ENCODE assay signal across 17 cellular contexts in the genomic region with DNA sequence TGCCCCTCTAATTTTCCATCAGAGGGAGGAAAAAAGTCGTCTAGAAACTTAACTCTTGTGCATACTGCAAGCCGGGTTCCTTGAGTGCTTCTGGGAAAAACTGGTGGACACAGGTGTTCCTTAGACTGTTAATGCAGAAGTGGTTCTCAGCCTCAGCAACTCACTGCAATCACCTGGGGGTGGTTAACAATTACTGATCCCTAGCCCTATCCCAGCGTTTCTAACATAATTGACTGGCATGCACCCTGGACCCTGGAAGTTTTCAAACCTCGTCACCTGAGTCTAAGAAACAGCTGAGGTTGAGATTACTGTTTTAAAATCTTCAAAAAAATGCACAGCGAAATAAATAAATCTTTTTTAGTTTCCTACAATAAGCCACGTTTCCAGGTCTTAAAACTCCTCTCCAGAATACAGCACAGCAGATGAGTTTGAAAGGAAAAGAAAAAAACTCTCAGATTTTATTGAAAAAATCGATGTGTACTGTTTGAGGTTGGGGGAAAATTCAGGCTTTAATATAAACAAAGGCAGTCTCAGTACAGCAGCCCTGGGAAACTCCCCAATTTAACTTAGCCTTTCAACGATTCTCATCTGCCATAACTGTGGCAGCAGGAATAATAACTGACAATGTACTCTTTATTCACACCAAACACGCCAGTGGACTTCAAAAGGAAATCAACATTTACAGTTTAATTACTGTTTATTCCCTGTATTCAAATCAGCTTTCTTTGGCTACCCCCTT. TPM values are rescaled to one million over a fixed set of nuclear protein-coding genes. Genes with fewer than 3 reads are reported as not detected.
DNase-seq lines count a peak whose midpoint lies in the region; ATAC-seq, FAIRE-seq and TF ChIP-seq lines count a peak whose summit lies in the region.
"Had no signal": no experiment of that assay in that cellular context is flagged by ENCODE, and none has a peak within 500 bp of the region (broad histone marks: within the 10 kb centered on the region; RNA-seq: fewer than 3 reads in every experiment).

No MANE protein-coding gene starts in this region.

- DNase-seq in GM12891 (ENCODE audit: insufficient read length, low spot score) (no peak), M059J (ENCODE audit: low read depth) (peak; percentile 44), NCI-H2171 (lab: John Stamatoyannopoulos, UW) (no peak)
- DNase-seq: activated CD4-positive, alpha-beta T cell treated with anti-CD3 and anti-CD28 coated beads, Interleukin-2, amount 50 U/mL, for 48 hours; activated naive CD4-positive, alpha-beta T cell treated with anti-CD3 and anti-CD28 coated beads, Interleukin-2, amount 10 ng/mL, durations not matched to agents 7 days and 5 days; CD4-positive, alpha-beta memory T cell; foreskin fibroblast; HCEC 1CT; kidney glomerular epithelial cell; NCI-H524 treated with DMSO at 0.1 percent for 48 hours; stimulated activated CD4-positive, alpha-beta T cell treated with anti-CD3 and anti-CD28 coated beads, Interleukin-2, amount 100 ng/mL, for 24 hours; T-cell had no signal

- peaks cover 40% of the 10 kb centered on the region for H3K4me1 ChIP-seq in mucosa of stomach (ENCODE audit: control insufficient read depth, insufficient read depth, low read length)

- H3K27me3 Mint-ChIP-seq in activated T-helper 17 cell treated with anti-CD3 and anti-CD28 coated beads, Interleukin-2, amount 50 U/mL, for 72 hours, result no peaks in the 10 kb centered on the region
- H3K27me3 Mint-ChIP-seq: CD4-positive, alpha-beta memory T cell had no signal

- FAIRE-seq in GM12891 (lab: Jason Lieb, UNC), result no peak

- no peaks in the 10 kb centered on the region for H3K36me3 ChIP-seq in mucosa of stomach (ENCODE audit: control insufficient read depth, insufficient read depth, low read length)

- no peaks in the 10 kb centered on the region for H3K27me3 ChIP-seq in mucosa of stomach (ENCODE audit: control insufficient read depth, insufficient read depth, low read length)

- no peak for TF ChIP-seq POLR2A in GM12891 (IDR thresholded peaks at IDR 0.05; ENCODE audit: low read depth, low read length)

- no peak overlapping the region for H3K4me3 Mint-ChIP-seq in activated T-helper 17 cell treated with anti-CD3 and anti-CD28 coated beads, Interleukin-2, amount 50 U/mL, for 72 hours
- H3K4me3 Mint-ChIP-seq: activated naive CD4-positive, alpha-beta T cell treated with anti-CD3 and anti-CD28 coated beads, Interleukin-2, amount 10 ng/mL, durations not matched to agents 7 days and 5 days; stimulated activated memory B cell treated with anti-CD40 and anti-IgM and Interleukin-4, amounts not matched to agents 10 μg/mL and 1 μg/mL and 100 μg/mL, for 72 hours; T-cell had no signal

- no peak overlapping the region for H3K4me3 ChIP-seq in mucosa of stomach (ENCODE audit: low read length)

- peak; percentile 38 for ATAC-seq in activated T-helper 17 cell treated with anti-CD3 and anti-CD28 coated beads, Interleukin-2, amount 50 U/mL, for 72 hours (replicated peaks)
- ATAC-seq in HG03159 (IDR thresholded peaks at IDR 0.05; ENCODE audit: unreplicated experiment) (no peak), HG03108 (IDR thresholded peaks at IDR 0.05; ENCODE audit: unreplicated experiment) (no peak)
- ATAC-seq: stimulated activated memory B cell treated with anti-CD40 and anti-IgM and Interleukin-4, amounts not matched to agents 10 μg/mL and 1 μg/mL and 100 μg/mL, for 72 hours; T-cell had no signal

- peak overlapping the region; percentile 45 for H3K9ac ChIP-seq in mucosa of stomach (ENCODE audit: low read length)

- H3K4me1 Mint-ChIP-seq in activated T-helper 17 cell treated with anti-CD3 and anti-CD28 coated beads, Interleukin-2, amount 50 U/mL, for 72 hours, result peaks cover 25% of the 10 kb centered on the region

- no peak overlapping the region for H3K27ac Mint-ChIP-seq in activated T-helper 17 cell treated with anti-CD3 and anti-CD28 coated beads, Interleukin-2, amount 50 U/mL, for 72 hours
- H3K27ac Mint-ChIP-seq: activated naive CD4-positive, alpha-beta T cell treated with anti-CD3 and anti-CD28 coated beads, Interleukin-2, amount 10 ng/mL, durations not matched to agents 7 days and 5 days; stimulated activated memory B cell treated with anti-CD40 and anti-IgM and Interleukin-4, amounts not matched to agents 10 μg/mL and 1 μg/mL and 100 μg/mL, for 72 hours had no signal

- no peaks in the 10 kb centered on the region for H3K36me3 Mint-ChIP-seq in activated T-helper 17 cell treated with anti-CD3 and anti-CD28 coated beads, Interleukin-2, amount 50 U/mL, for 72 hours (ENCODE audit: low read depth)
- H3K36me3 Mint-ChIP-seq: CD4-positive, alpha-beta memory T cell had no signal

- no peaks in the 10 kb centered on the region for H3K9me3 ChIP-seq in mucosa of stomach (ENCODE audit: control insufficient read depth, low read length)

- no peaks in the 10 kb centered on the region for H3K9me3 Mint-ChIP-seq in activated T-helper 17 cell treated with anti-CD3 and anti-CD28 coated beads, Interleukin-2, amount 50 U/mL, for 72 hours

TF ChIP-seq in GM12891, 5 proteins besides CTCF, POLR2A, EP300 and RAD21:
- TF ChIP-seq PAX5 (IDR thresholded peaks at IDR 0.05; ENCODE audit: insufficient read depth, low read length, severe bottlenecking) (no peak), TAF1 (IDR thresholded peaks at IDR 0.05; ENCODE audit: low read depth, low read length) (no peak), SPI1 (IDR thresholded peaks at IDR 0.05; ENCODE audit: low read depth, low read length) (peak; percentile 26; the same call in 1 of the 2 replicates)

RNA-seq across cellular contexts. Expression of gene PHLDA1, which starts 45.4 kb away (rescaled TPM):
- 0.99 TPM for polyA plus RNA-seq in GM12891 (2012; ENCODE audit: low read depth, missing spikeins)
- total RNA-seq in M059J (2014; rRNA removed; shearing (Covaris generic)), result 65.4 and 101 TPM in 2 replicates
- 10 to 100 TPM; 23.3 to 51.9 TPM for total RNA-seq in activated T-helper 17 cell treated with anti-CD3 and anti-CD28 coated beads, Interleukin-2, amount 50 U/mL, for 72 hours
